Comparison of ENCODE assay signal across 10 cellular contexts in genomic region chr13:19713186-19713965, GRCh38.
DNase-seq lines count a peak whose midpoint lies in the region; ATAC-seq and TF ChIP-seq lines count a peak whose summit lies in the region.
"Had no signal": no experiment of that assay in that cellular context is flagged by ENCODE, and none has a peak within 500 bp of the region (broad histone marks: within the 10 kb centered on the region; RNA-seq: fewer than 3 reads in every experiment).

No MANE protein-coding gene starts in this region.

- TF ChIP-seq CTCF in GM06990 (IDR thresholded peaks at IDR 0.05; ENCODE audit: insufficient read depth, low read length, poor library complexity, severe bottlenecking) (no peak), fibroblast of pulmonary artery (IDR thresholded peaks at IDR 0.05; ENCODE audit: low read length, missing control alignments) (no peak)

- H3K4me3 ChIP-seq in GM06990 (replicated peaks; ENCODE audit: low read depth, low read length): no peak overlapping the region
- H3K4me3 ChIP-seq in fibroblast of pulmonary artery (replicated peaks; ENCODE audit: low read depth, low read length): no peak overlapping the region
- H3K4me3 ChIP-seq: adrenal gland had no signal

- H3K36me3 ChIP-seq in GM06990 (ENCODE audit: control insufficient read depth, insufficient read depth, low read length): no peaks in the 10 kb centered on the region; the same call in 1 of the 2 replicates
- H3K36me3 ChIP-seq: adrenal gland had no signal

- DNase-seq in A172 (ENCODE audit: low spot score) (peak; percentile 84), GM06990 (ENCODE audit: extremely low read depth, insufficient read length) (peak; percentile 6), SW480 (ENCODE audit: low spot score) (peak; percentile 10), fibroblast of pulmonary artery (ENCODE audit: low read depth) (peak; percentile 80), NCI-H146 (lab: John Stamatoyannopoulos, UW) (no peak), SHP77 treated with DMSO at 0.1 percent for 48 hours (lab: John Stamatoyannopoulos, UW) (no peak), COR-L47 (lab: John Stamatoyannopoulos, UW) (no peak)
- DNase-seq: adrenal gland; CD4-positive, alpha-beta T cell had no signal

- H3K27me3 ChIP-seq in GM06990 (replicated peaks; ENCODE audit: control insufficient read depth, insufficient read depth, low read length): no peaks in the 10 kb centered on the region
- H3K27me3 ChIP-seq: adrenal gland had no signal

- no peak for ATAC-seq in HG03097 (IDR thresholded peaks at IDR 0.05; ENCODE audit: low FRiP score, unreplicated experiment)

Comparison
In these comparisons a context has a peak if more than half of its experiments do, and no peak if none do; other contexts are left out.
1. DNase-seq: peak in A172 (single experiment), GM06990 (single experiment), SW480 (single experiment) and fibroblast of pulmonary artery (single experiment); none in NCI-H146 (single experiment), SHP77 treated with DMSO at 0.1 percent for 48 hours (single experiment) and COR-L47 (single experiment).